In the genomic region with DNA sequence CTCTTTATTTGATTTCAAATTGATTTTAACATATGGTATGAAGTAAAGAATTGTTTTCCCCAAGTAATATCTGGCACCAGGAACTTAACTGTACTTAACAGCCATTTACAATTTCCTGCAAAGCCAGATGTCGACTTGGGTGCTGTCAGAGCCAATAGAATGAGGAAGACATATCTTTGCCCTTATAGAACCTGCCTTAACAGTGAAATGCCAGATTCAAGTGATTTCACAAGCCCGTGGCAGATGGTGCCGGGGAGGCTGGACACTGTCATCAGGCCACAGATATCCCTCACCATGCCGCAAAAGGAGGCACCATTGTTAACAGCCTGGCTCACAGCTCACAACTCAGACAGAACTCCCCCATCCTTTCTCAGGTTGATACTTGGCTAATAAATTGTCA, we compare ENCODE assay signal across 16 cellular contexts. TPM values are rescaled to one million over a fixed set of nuclear protein-coding genes. Genes with fewer than 3 reads are reported as not detected.
DNase-seq lines count a peak whose midpoint lies in the region; ATAC-seq and TF ChIP-seq lines count a peak whose summit lies in the region.
"Had no signal": no experiment of that assay in that cellular context is flagged by ENCODE, and none has a peak within 500 bp of the region (broad histone marks: within the 10 kb centered on the region; RNA-seq: fewer than 3 reads in every experiment).

No MANE protein-coding gene starts in this region.

- ATAC-seq in HG02852 (IDR thresholded peaks at IDR 0.05; ENCODE audit: unreplicated experiment) (no peak), aorta (ENCODE audit: low FRiP score) (no peak)

- H3K4me1 ChIP-seq in aorta (ENCODE audit: control insufficient read depth in 1 of 2, insufficient read depth in 2 of 2, low read length in 2 of 2) (no peaks in the 10 kb centered on the region), ovary (ENCODE audit: insufficient read depth) (no peaks in the 10 kb centered on the region)

- intact Hi-C loops in aorta (cut with DNase I), result no loop called here
- intact Hi-C loops in ovary (cut with DNase I), result no loop called here

- TF ChIP-seq POLR2A in ovary (IDR thresholded peaks at IDR 0.05), result no peak

- no peak overlapping the region for H3K4me3 ChIP-seq in AG10803 (ENCODE audit: low read length)
- H3K4me3 ChIP-seq in aorta (ENCODE audit: low read length in 2 of 2), result no peak overlapping the region
- H3K4me3 ChIP-seq in ovary, result no peak overlapping the region

- H3K27ac ChIP-seq in aorta (ENCODE audit: low read depth in 1 of 2, low read length in 2 of 2) (no peak overlapping the region), ovary (no peak overlapping the region)

- WGBS in aorta, 2 donors, result 85 to 87% methylated on average over 4 of the region's 4 CpGs
- WGBS in ovary, 3 donors, result 87 to 91% (median 90%) methylated on average over 4 of the region's 4 CpGs

- TF ChIP-seq CTCF in AG10803 (conservative IDR thresholded peaks at IDR 0.05; ENCODE audit: low read length) (no peak), ovary (IDR thresholded peaks at IDR 0.05) (no peak), GM20000 (IDR thresholded peaks at IDR 0.05; ENCODE audit: extremely low read depth, missing control alignments) (no peak)

- peak; percentile 9 for DNase-seq in AG10803 (ENCODE audit: low read depth)
- DNase-seq in GF-D8 (lab: John Stamatoyannopoulos, UW), result peak; percentile 74
- peak; percentile 68 for DNase-seq in NOMO-1 treated with DMSO at 0.1 percent for 48 hours (lab: John Stamatoyannopoulos, UW; ENCODE audit: unreplicated experiment)
- DNase-seq in cerebellum (ENCODE audit: low spot score), result peak; percentile 15
- no peak for DNase-seq in aorta
- no peak for DNase-seq in ovary
- no peak for DNase-seq in GM20000 (ENCODE audit: low spot score)
- DNase-seq: 8988T; CD4-positive, CD25-positive, alpha-beta regulatory T cell; H9; NCI-H1105 treated with DMSO at 0.1 percent for 48 hours; NCI-H1930; NCI-H2171; NCI-H774; SHP77 had no signal

- no peaks in the 10 kb centered on the region for H3K27me3 ChIP-seq in aorta (ENCODE audit: control insufficient read depth in 1 of 2, insufficient read depth in 2 of 2, low read length in 1 of 2)
- H3K27me3 ChIP-seq in ovary, result no peaks in the 10 kb centered on the region

- H3K9me3 ChIP-seq in aorta (ENCODE audit: control insufficient read depth, low read length) (no peaks in the 10 kb centered on the region), ovary (no peaks in the 10 kb centered on the region)

- H3K36me3 ChIP-seq in aorta (ENCODE audit: control insufficient read depth in 1 of 2, insufficient read depth in 2 of 2, low read length in 1 of 2) (peaks cover 6 to 7% of the 10 kb centered on the region in 2 donors), ovary (no peaks in the 10 kb centered on the region)

- no peak for TF ChIP-seq EP300 in ovary (IDR thresholded peaks at IDR 0.05)

RNA-seq across cellular contexts. Expression of gene ESD, which starts 48.7 kb away (rescaled TPM):
- 89.8 TPM for total RNA-seq in cerebellum
- total RNA-seq in aorta, result 100 to 1,000 TPM; 113 to 127 TPM
- 100 to 1,000 TPM; 167 to 223 TPM for polyA plus RNA-seq in aorta
- total RNA-seq in ovary, result 100 to 1,000 TPM; 104 to 147 (median 115) TPM
- polyA plus RNA-seq in ovary, result 100 to 1,000 TPM; 154 to 281 TPM

Comparison
In these comparisons a context has a peak if more than half of its experiments do, and no peak if none do; other contexts are left out.
1. DNase-seq: peak in AG10803 (single experiment), GF-D8 (single experiment), NOMO-1 treated with DMSO at 0.1 percent for 48 hours (single experiment) and cerebellum (single experiment); none in aorta (0 of 2), ovary (0 of 5) and GM20000 (single experiment).